In genomic region chr7:5767066-5767465, GRCh38 we compare ENCODE assay signal across 17 cellular contexts. TPM values are rescaled to one million over a fixed set of nuclear protein-coding genes. Genes with fewer than 3 reads are reported as not detected.
DNase-seq lines count a peak whose midpoint lies in the region; TF ChIP-seq lines count a peak whose summit lies in the region.
"Had no signal": no experiment of that assay in that cellular context is flagged by ENCODE, and none has a peak within 500 bp of the region (broad histone marks: within the 10 kb centered on the region; RNA-seq: fewer than 3 reads in every experiment).

No MANE protein-coding gene starts in this region.

- H3K27me3 Mint-ChIP-seq in CD4-positive, alpha-beta memory T cell = no peaks in the 10 kb centered on the region
- H3K27me3 Mint-ChIP-seq in nephron (ENCODE audit: low read depth) (no peaks in the 10 kb centered on the region), CD14-positive monocyte (ENCODE audit: low read depth in 3 of 3) (no peaks in the 10 kb centered on the region)
- H3K27me3 Mint-ChIP-seq in activated T-helper 2 cell treated with anti-CD3 and anti-CD28 coated beads, Interferon-gamma antibody, Interleukin-2, Interleukin-4, amounts not matched to agents 10 μg/mL and 5 μg/mL and 100 μg/mL, durations not matched to agents 14 hours and 24 hours and 36 hours (ENCODE audit: low read depth) = no peaks in the 10 kb centered on the region
- H3K27me3 Mint-ChIP-seq: activated CD4-positive, alpha-beta T cell treated with anti-CD3 and anti-CD28 coated beads, Interleukin-2, amount 10 ng/mL, durations not matched to agents 7 days and 5 days had no signal

- H3K36me3 Mint-ChIP-seq in CD4-positive, alpha-beta memory T cell = peaks cover 6 to 14% of the 10 kb centered on the region in 2 donors
- peaks cover 19% of the 10 kb centered on the region for H3K36me3 Mint-ChIP-seq in nephron (ENCODE audit: low read depth)
- peaks cover 14% of the 10 kb centered on the region for H3K36me3 Mint-ChIP-seq in activated T-helper 2 cell treated with anti-CD3 and anti-CD28 coated beads, Interferon-gamma antibody, Interleukin-2, Interleukin-4, amounts not matched to agents 10 μg/mL and 5 μg/mL and 100 μg/mL, durations not matched to agents 14 hours and 24 hours and 36 hours (ENCODE audit: low read depth)
- H3K36me3 Mint-ChIP-seq in CD14-positive monocyte = peaks cover 10 to 28% of the 10 kb centered on the region in 2 donors

- no peaks in the 10 kb centered on the region for H3K9me3 ChIP-seq in CD4-positive, alpha-beta memory T cell (ENCODE audit: control insufficient read depth in 1 of 2, low read length in 2 of 2)
- no peaks in the 10 kb centered on the region for H3K9me3 ChIP-seq in ascending aorta
- H3K9me3 ChIP-seq: BE2C, body of pancreas, transverse colon had no signal

- no peak for DNase-seq in CD4-positive, alpha-beta memory T cell
- DNase-seq in HT1080 (ENCODE audit: low read depth) (peak; percentile 21), ascending aorta (ENCODE audit: low spot score in 2 of 2) (no peak), T-helper 1 cell (no peak), CD14-positive monocyte (ENCODE audit: low spot score) (no peak)
- DNase-seq in activated T-helper 2 cell treated with anti-CD3 and anti-CD28 coated beads, Interferon-gamma antibody, Interleukin-2, Interleukin-4, amounts not matched to agents 10 μg/mL and 5 μg/mL and 100 μg/mL, durations not matched to agents 14 hours and 24 hours and 36 hours (ENCODE audit: low spot score) = no peak
- DNase-seq in activated CD4-positive, CD25-positive, alpha-beta regulatory T cell (lab: John Stamatoyannopoulos, UW) = no peak
- DNase-seq: activated CD4-positive, alpha-beta T cell treated with anti-CD3 and anti-CD28 coated beads, Interleukin-2, amount 10 ng/mL, durations not matched to agents 7 days and 5 days; BE2C; body of pancreas; DND-41; effector CD4-positive, alpha-beta T cell; NCI-H1105 treated with DMSO at 0.1 percent for 48 hours; T-helper 2 cell; transverse colon had no signal

- H3K4me3 Mint-ChIP-seq in CD4-positive, alpha-beta memory T cell = no peak overlapping the region
- H3K4me3 Mint-ChIP-seq in nephron = no peak overlapping the region
- no peak overlapping the region for H3K4me3 Mint-ChIP-seq in activated T-helper 2 cell treated with anti-CD3 and anti-CD28 coated beads, Interferon-gamma antibody, Interleukin-2, Interleukin-4, amounts not matched to agents 10 μg/mL and 5 μg/mL and 100 μg/mL, durations not matched to agents 14 hours and 24 hours and 36 hours (ENCODE audit: low read depth)
- H3K4me3 Mint-ChIP-seq in CD14-positive monocyte = no peak overlapping the region
- H3K4me3 Mint-ChIP-seq: activated CD4-positive, alpha-beta T cell treated with anti-CD3 and anti-CD28 coated beads, Interleukin-2, amount 10 ng/mL, durations not matched to agents 7 days and 5 days had no signal

- TF ChIP-seq CTCF in ascending aorta (IDR thresholded peaks at IDR 0.05) (no peak), nephron (IDR thresholded peaks at IDR 0.05; ENCODE audit: unreplicated experiment in 3 of 3) (no peak), CD14-positive monocyte (IDR thresholded peaks at IDR 0.05) (no peak)

- POLR2A ChIA-PET in CD4-positive, alpha-beta memory T cell (lab: Charles Lee; ENCODE audit: partially characterized antibody) = interaction anchor here (1.5 to 1.6 kb wide), 2 partner anchors 14 to 56 kb away, joined by 4 read pairs; partner anchors contain the start of gene RNF216

- peaks cover 25 to 55% (median 44%) of the 10 kb centered on the region in 4 donors for H3K4me1 Mint-ChIP-seq in CD4-positive, alpha-beta memory T cell
- peaks cover 29% of the 10 kb centered on the region for H3K4me1 Mint-ChIP-seq in nephron
- peaks cover 15% of the 10 kb centered on the region for H3K4me1 Mint-ChIP-seq in activated T-helper 2 cell treated with anti-CD3 and anti-CD28 coated beads, Interferon-gamma antibody, Interleukin-2, Interleukin-4, amounts not matched to agents 10 μg/mL and 5 μg/mL and 100 μg/mL, durations not matched to agents 14 hours and 24 hours and 36 hours (ENCODE audit: low read depth)
- H3K4me1 Mint-ChIP-seq in CD14-positive monocyte = peaks cover 21% of the 10 kb centered on the region

- CTCF ChIA-PET in CD4-positive, alpha-beta memory T cell (lab: Charles Lee; ENCODE audit: partially characterized antibody) = interaction anchor here (1.8 to 2.6 kb wide), 3 partner anchors 9 to 17 kb away, joined by 4 to 13 read pairs (median 7); partner anchors contain the start of gene RNF216

- no peak overlapping the region for H3K4me3 ChIP-seq in CD4-positive, alpha-beta memory T cell (ENCODE audit: low read length in 2 of 2)
- H3K4me3 ChIP-seq in ascending aorta = no peak overlapping the region
- H3K4me3 ChIP-seq: body of pancreas, transverse colon had no signal

- H3K27ac Mint-ChIP-seq in CD4-positive, alpha-beta memory T cell = peak overlapping the region in 4 of 7 donors; percentile 16 to 61 (median 24)
- H3K27ac Mint-ChIP-seq in nephron (peak overlapping the region; percentile 12 to 57 (median 34)), CD14-positive monocyte (peak overlapping the region in 2 of 7 donors; percentile 32 to 41)
- no peak overlapping the region for H3K27ac Mint-ChIP-seq in activated T-helper 2 cell treated with anti-CD3 and anti-CD28 coated beads, Interferon-gamma antibody, Interleukin-2, Interleukin-4, amounts not matched to agents 10 μg/mL and 5 μg/mL and 100 μg/mL, durations not matched to agents 14 hours and 24 hours and 36 hours
- H3K27ac Mint-ChIP-seq: activated CD4-positive, alpha-beta T cell treated with anti-CD3 and anti-CD28 coated beads, Interleukin-2, amount 10 ng/mL, durations not matched to agents 7 days and 5 days had no signal

- intact Hi-C loops in CD4-positive, alpha-beta memory T cell (cut with micrococcal nuclease) = no loop called here
- intact Hi-C loops in ascending aorta (cut with DNase I) (no loop called here), CD14-positive monocyte (cut with micrococcal nuclease) (no loop called here)
- intact Hi-C loops in activated T-helper 2 cell treated with anti-CD3 and anti-CD28 coated beads, Interferon-gamma antibody, Interleukin-2, Interleukin-4, amounts not matched to agents 10 μg/mL and 5 μg/mL and 100 μg/mL, durations not matched to agents 14 hours and 24 hours and 36 hours (cut with micrococcal nuclease) = no loop called here

- no peaks in the 10 kb centered on the region for H3K36me3 ChIP-seq in CD4-positive, alpha-beta memory T cell (ENCODE audit: insufficient read depth, low read length)
- no peaks in the 10 kb centered on the region for H3K36me3 ChIP-seq in ascending aorta
- H3K36me3 ChIP-seq: transverse colon had no signal

- peaks cover 12% of the 10 kb centered on the region for H3K4me1 ChIP-seq in CD4-positive, alpha-beta memory T cell (ENCODE audit: insufficient read depth, low read length)
- peaks cover 4 to 17% of the 10 kb centered on the region in 2 donors for H3K4me1 ChIP-seq in ascending aorta
- H3K4me1 ChIP-seq: BE2C had no signal

- no peaks in the 10 kb centered on the region for H3K27me3 ChIP-seq in CD4-positive, alpha-beta memory T cell (ENCODE audit: insufficient read depth, low read length)
- H3K27me3 ChIP-seq in ascending aorta = no peaks in the 10 kb centered on the region
- H3K27me3 ChIP-seq: BE2C, body of pancreas, transverse colon had no signal

- H3K27ac ChIP-seq in CD4-positive, alpha-beta memory T cell (ENCODE audit: low read depth, low read length) = no peak overlapping the region
- peak overlapping the region; percentile 69 to 84 for H3K27ac ChIP-seq in ascending aorta
- H3K27ac ChIP-seq: body of pancreas, parathyroid adenoma had no signal

- no peaks in the 10 kb centered on the region for H3K9me3 Mint-ChIP-seq in CD4-positive, alpha-beta memory T cell
- H3K9me3 Mint-ChIP-seq in nephron (no peaks in the 10 kb centered on the region), CD14-positive monocyte (peaks cover 0 to 6% (median 0%) of the 10 kb centered on the region in 7 donors)
- no peaks in the 10 kb centered on the region for H3K9me3 Mint-ChIP-seq in activated T-helper 2 cell treated with anti-CD3 and anti-CD28 coated beads, Interferon-gamma antibody, Interleukin-2, Interleukin-4, amounts not matched to agents 10 μg/mL and 5 μg/mL and 100 μg/mL, durations not matched to agents 14 hours and 24 hours and 36 hours
- H3K9me3 Mint-ChIP-seq: activated CD4-positive, alpha-beta T cell treated with anti-CD3 and anti-CD28 coated beads, Interleukin-2, amount 10 ng/mL, durations not matched to agents 7 days and 5 days had no signal

RNA-seq across cellular contexts. Expression of gene RNF216, which starts 14.4 kb away (rescaled TPM):
- total RNA-seq in CD4-positive, alpha-beta memory T cell = 10 to 100 TPM; 80.0 to 82.4 TPM
- polyA plus RNA-seq in CD4-positive, alpha-beta memory T cell = 10 to 100 TPM; 19.2 to 41.4 TPM
- 29.6 and 30.5 TPM in 2 replicates for total RNA-seq in HT1080 (2014; rRNA removed; shearing (Covaris generic))
- 25.7 and 28.2 TPM in 2 replicates for polyA plus RNA-seq in HT1080 (2015; cell fraction: cytosol; rRNA removed)
- 62.5 and 71.3 TPM in 2 replicates for polyA plus RNA-seq in HT1080 (2015; cell fraction: nucleus; rRNA removed)
- 20.6 TPM for total RNA-seq in ascending aorta
- total RNA-seq in activated T-helper 2 cell treated with anti-CD3 and anti-CD28 coated beads, Interferon-gamma antibody, Interleukin-2, Interleukin-4, amounts not matched to agents 10 μg/mL and 5 μg/mL and 100 μg/mL, durations not matched to agents 14 hours and 24 hours and 36 hours = 40.1 and 42.1 TPM in 2 replicates
- 10 to 100 TPM; 11.8 to 14.8 TPM for polyA plus RNA-seq in CD14-positive monocyte
